ENCODE assay signal across 1 cellular context in genomic region chr14:73771848-73772705, GRCh38.
A peak's percentile ranks its signal among the peaks of the same experiment; 100 is the strongest.
TF ChIP-seq lines count a peak whose summit lies in the region.

No MANE protein-coding gene starts in this region.

TF ChIP-seq in HepG2, 621 proteins besides CTCF, POLR2A, EP300 and RAD21 (continued from another document and continues in another):
- TF ChIP-seq NFKB2 (CRISPR knock-in tag; IDR thresholded peaks at IDR 0.05; ENCODE audit: borderline replicate concordance): peak; percentile 96; the same call in 1 of the 2 replicates
- TF ChIP-seq MXI1 (IDR thresholded peaks at IDR 0.05; ENCODE audit: borderline replicate concordance, low read depth, low read length): peak; percentile 58; the same call in 1 of the 3 replicates
- TF ChIP-seq ZNF549 (CRISPR knock-in tag; IDR thresholded peaks at IDR 0.05): no peak
- TF ChIP-seq TARDBP (CRISPR knock-in tag; IDR thresholded peaks at IDR 0.05): peak; percentile 90
- TF ChIP-seq ZNF530 (CRISPR knock-in tag; IDR thresholded peaks at IDR 0.05; ENCODE audit: low read depth): no peak
- TF ChIP-seq ZNF510 (CRISPR knock-in tag; IDR thresholded peaks at IDR 0.05; ENCODE audit: low read depth): 0 out of 2 replicates have a peak, but pooled peaks have one; percentile 84
- 0 out of 2 replicates have a peak, but pooled peaks have one; percentile 19 for TF ChIP-seq ZNF790 (CRISPR knock-in tag; IDR thresholded peaks at IDR 0.05; ENCODE audit: borderline replicate concordance)
- peak; percentile 92; the same call in 1 of the 2 replicates for TF ChIP-seq ZBTB3 (CRISPR knock-in tag; IDR thresholded peaks at IDR 0.05; ENCODE audit: borderline replicate concordance, low read depth)
- peak; percentile 98 for TF ChIP-seq ZNF687 (CRISPR knock-in tag; IDR thresholded peaks at IDR 0.05)
- peak; percentile 45; the same call in 1 of the 2 replicates for TF ChIP-seq ZNF33A (CRISPR knock-in tag; IDR thresholded peaks at IDR 0.05; ENCODE audit: borderline replicate concordance)
- no peak for TF ChIP-seq ZNF44 (CRISPR knock-in tag; IDR thresholded peaks at IDR 0.05)
- TF ChIP-seq POLR2AphosphoS5 (IDR thresholded peaks at IDR 0.05; ENCODE audit: low read depth, low read length): no peak
- no peak for TF ChIP-seq ZNF260 (CRISPR knock-in tag; IDR thresholded peaks at IDR 0.05; ENCODE audit: borderline replicate concordance, low read depth)
- no peak for TF ChIP-seq SMARCE1 (IDR thresholded peaks at IDR 0.05; ENCODE audit: borderline replicate concordance)
- 0 out of 2 replicates have a peak, but pooled peaks have one; percentile 29 for TF ChIP-seq GMEB1 (CRISPR knock-in tag; IDR thresholded peaks at IDR 0.05; ENCODE audit: borderline replicate concordance)
- TF ChIP-seq DR1 (CRISPR knock-in tag; IDR thresholded peaks at IDR 0.05): peak; percentile 52; the same call in 1 of the 2 replicates
- TF ChIP-seq KDM5B (CRISPR knock-in tag; IDR thresholded peaks at IDR 0.05; ENCODE audit: borderline replicate concordance): peak; percentile 95
- 0 out of 2 replicates have a peak, but pooled peaks have one; percentile 68 for TF ChIP-seq ZNF503 (CRISPR knock-in tag; IDR thresholded peaks at IDR 0.05)
- TF ChIP-seq NFRKB (IDR thresholded peaks at IDR 0.05): no peak
- 0 out of 2 replicates have a peak, but pooled peaks have one; percentile 56 for TF ChIP-seq ZNF639 (CRISPR knock-in tag; conservative IDR thresholded peaks at IDR 0.05)
- peak; percentile 90 for TF ChIP-seq ZBTB25 (CRISPR knock-in tag; IDR thresholded peaks at IDR 0.05)
- TF ChIP-seq ZNF629 (CRISPR knock-in tag; conservative IDR thresholded peaks at IDR 0.05): 0 out of 2 replicates have a peak, but pooled peaks have one; percentile 17
- no peak for TF ChIP-seq BRCA1 (CRISPR knock-in tag; IDR thresholded peaks at IDR 0.05)
- no peak for TF ChIP-seq HOXA7 (CRISPR knock-in tag; IDR thresholded peaks at IDR 0.05)
- TF ChIP-seq HOXA3 (CRISPR knock-in tag; IDR thresholded peaks at IDR 0.05): peak; percentile 88
- no peak for TF ChIP-seq ZBTB1 (CRISPR knock-in tag; IDR thresholded peaks at IDR 0.05; ENCODE audit: borderline replicate concordance)
- peak; percentile 56 for TF ChIP-seq PHF5A (CRISPR knock-in tag; IDR thresholded peaks at IDR 0.05; ENCODE audit: low read depth, unreplicated experiment)
- peak; percentile 94 for TF ChIP-seq DNMT3B (CRISPR knock-in tag; conservative IDR thresholded peaks at IDR 0.05)
- TF ChIP-seq SRF (IDR thresholded peaks at IDR 0.05; ENCODE audit: low read depth, low read length): no peak
- TF ChIP-seq ZNF230 (CRISPR knock-in tag; IDR thresholded peaks at IDR 0.05): peak; percentile 87; the same call in 1 of the 2 replicates
- TF ChIP-seq FUBP1 (CRISPR knock-in tag; IDR thresholded peaks at IDR 0.05; ENCODE audit: borderline replicate concordance): no peak
- TF ChIP-seq PITX1 (CRISPR knock-in tag; IDR thresholded peaks at IDR 0.05): peak; percentile 94
- TF ChIP-seq POGK (CRISPR knock-in tag; conservative IDR thresholded peaks at IDR 0.05): peak; percentile 67
- TF ChIP-seq TEAD3 (CRISPR knock-in tag; optimal IDR thresholded peaks at IDR 0.05; ENCODE audit: borderline replicate concordance): peak; percentile 81
- peak; percentile 73; the same call in 1 of the 2 replicates for TF ChIP-seq SMAD1 (CRISPR knock-in tag; IDR thresholded peaks at IDR 0.05; ENCODE audit: borderline replicate concordance, low read depth)
- TF ChIP-seq POLR2G (IDR thresholded peaks at IDR 0.05; ENCODE audit: low read depth, low read length): no peak
- peak; percentile 86; the same call in 1 of the 2 replicates for TF ChIP-seq ZNF276 (CRISPR knock-in tag; IDR thresholded peaks at IDR 0.05; ENCODE audit: low read depth)
- peak; percentile 33; the same call in 1 of the 2 replicates for TF ChIP-seq ZXDC (CRISPR knock-in tag; IDR thresholded peaks at IDR 0.05)
- TF ChIP-seq PCBP1 (IDR thresholded peaks at IDR 0.05; ENCODE audit: borderline replicate concordance, low read depth, low read length): no peak
- TF ChIP-seq ZMYM3 (CRISPR knock-in tag; IDR thresholded peaks at IDR 0.05): peak; percentile 79
- peak; percentile 84 for TF ChIP-seq KMT2A (CRISPR knock-in tag; IDR thresholded peaks at IDR 0.05)
- no peak for TF ChIP-seq XRCC5 (optimal IDR thresholded peaks at IDR 0.05; ENCODE audit: low read length)
- no peak for TF ChIP-seq PHF20 (CRISPR knock-in tag; IDR thresholded peaks at IDR 0.05)
- no peak for TF ChIP-seq TP53 (CRISPR knock-in tag; conservative IDR thresholded peaks at IDR 0.05)
- TF ChIP-seq ZNF33B (CRISPR knock-in tag; IDR thresholded peaks at IDR 0.05): peak; percentile 77; the same call in 1 of the 2 replicates
- no peak for TF ChIP-seq NFE2 (CRISPR knock-in tag; IDR thresholded peaks at IDR 0.05)
